In genomic region chr16:68732068-68732680, GRCh38 we compare ENCODE assay signal across 9 cellular contexts. TPM values are rescaled to one million over a fixed set of nuclear protein-coding genes. Genes with fewer than 3 reads are reported as not detected.
DNase-seq lines count a peak whose midpoint lies in the region; ATAC-seq, FAIRE-seq and TF ChIP-seq lines count a peak whose summit lies in the region.
"Had no signal": no experiment of that assay in that cellular context is flagged by ENCODE, and none has a peak within 500 bp of the region (broad histone marks: within the 10 kb centered on the region; RNA-seq: fewer than 3 reads in every experiment).

No MANE protein-coding gene starts in this region.

- no peak overlapping the region for H3K4me3 Mint-ChIP-seq in nephron progenitor cell

- CTCF ChIA-PET in A549 (lab: Yijun Ruan, JAX) (interaction anchor here (0.8 to 0.9 kb wide), 2 partner anchors 25 to 203 kb away, joined by 3 read pairs; no protein-coding TSS in a partner anchor), SK-N-SH (lab: Yijun Ruan, JAX) (no interaction called here)

- DNase-seq in A549 (ENCODE audit: low read depth in 1 of 2, low spot score in 1 of 2) (peak; percentile 64 to 68), HTR-8/SVneo (ENCODE audit: insufficient read length, low spot score) (peak; percentile 75), SK-N-SH (peak; percentile 61), kidney tubule cell (ENCODE audit: low spot score) (peak; percentile 79), nephron progenitor cell (no peak), AG20443 (ENCODE audit: low spot score) (no peak), cerebellar cortex (ENCODE audit: low spot score) (no peak), hippocampal formation (lab: John Stamatoyannopoulos, UW) (no peak)

- no peak for TF ChIP-seq EP300 in A549 (IDR thresholded peaks at IDR 0.05)
- TF ChIP-seq EP300 in SK-N-SH (IDR thresholded peaks at IDR 0.05; ENCODE audit: borderline replicate concordance in 1 of 2, low read depth in 1 of 2, low read length in 1 of 2): no peak

- peaks cover 9% of the 10 kb centered on the region; the same call in 1 of the 2 replicates for H3K27me3 ChIP-seq in SK-N-SH (ENCODE audit: insufficient read depth)

- H3K9me2 ChIP-seq in SK-N-SH: no peaks in the 10 kb centered on the region

- POLR2A ChIA-PET in A549 (lab: Yijun Ruan, JAX) (no interaction called here), SK-N-SH (lab: Yijun Ruan, JAX) (no interaction called here)

- H3K27ac ChIP-seq in A549 (peak overlapping the region; percentile 52 to 81), SK-N-SH (ENCODE audit: low read depth in 2 of 2, low read length in 1 of 2) (no peak overlapping the region)
- H3K27ac ChIP-seq: ascending aorta had no signal

- no peaks in the 10 kb centered on the region for H3F3A ChIP-seq in SK-N-SH (replicated peaks; ENCODE audit: insufficient read depth)

- H3K9me3 ChIP-seq in A549 (no peaks in the 10 kb centered on the region), SK-N-SH (no peaks in the 10 kb centered on the region)
- H3K9me3 ChIP-seq: ascending aorta had no signal

- no peaks in the 10 kb centered on the region for H4K20me1 ChIP-seq in SK-N-SH (ENCODE audit: insufficient read depth)

- no peaks in the 10 kb centered on the region for H3K36me3 ChIP-seq in SK-N-SH (replicated peaks in 1 of 2; ENCODE audit: control insufficient read depth in 1 of 2, insufficient read depth in 2 of 2, low read length in 1 of 2)
- H3K36me3 ChIP-seq: ascending aorta had no signal

- H3K4me1 Mint-ChIP-seq in nephron progenitor cell: peaks cover 9% of the 10 kb centered on the region

- H3K4me2 ChIP-seq in A549: peak overlapping the region; percentile 50
- no peak overlapping the region for H3K4me2 ChIP-seq in SK-N-SH

- no peak overlapping the region for H2AFZ ChIP-seq in SK-N-SH (ENCODE audit: low read depth)

- no peak overlapping the region for H3K9ac ChIP-seq in SK-N-SH

- H3K4me3 ChIP-seq in A549 (no peak overlapping the region), SK-N-SH (ENCODE audit: low read depth in 2 of 2, low read length in 1 of 2) (no peak overlapping the region)
- H3K4me3 ChIP-seq: ascending aorta had no signal

- peak; percentile 84 to 91 for ATAC-seq in A549

- H3K27me3 Mint-ChIP-seq in nephron progenitor cell (ENCODE audit: low read depth, poor library complexity): peaks cover 30% of the 10 kb centered on the region

- no peak for TF ChIP-seq POLR2A in A549 (IDR thresholded peaks at IDR 0.05; ENCODE audit: low read length)

- H3K36me3 Mint-ChIP-seq in nephron progenitor cell (ENCODE audit: low read depth): no peaks in the 10 kb centered on the region

- H3K27ac Mint-ChIP-seq in nephron progenitor cell: no peak overlapping the region

- TF ChIP-seq RAD21 in A549 (conservative IDR thresholded peaks at IDR 0.05 in 1 of 2, IDR thresholded peaks at IDR 0.05 in 1 of 2) (no peak), SK-N-SH (IDR thresholded peaks at IDR 0.05; ENCODE audit: low read length) (no peak)

- no peak for TF ChIP-seq CTCF in A549 (IDR thresholded peaks at IDR 0.05)
- TF ChIP-seq CTCF in SK-N-SH (IDR thresholded peaks at IDR 0.05): no peak
- TF ChIP-seq CTCF in nephron progenitor cell (IDR thresholded peaks at IDR 0.05): no peak

- no peaks in the 10 kb centered on the region for H3K9me3 Mint-ChIP-seq in nephron progenitor cell

- no peak for FAIRE-seq in A549 (lab: Jason Lieb, UNC)
- FAIRE-seq in HTR-8/SVneo (lab: Jason Lieb, UNC): no peak

- WGBS in A549 (ENCODE audit: missing lambda C conversion rate): 18% methylated on average over 8 of the region's 8 CpGs
- WGBS in SK-N-SH (ENCODE audit: low lambda C conversion rate): 30% methylated on average over 7 of the region's 8 CpGs

- H3K4me1 ChIP-seq in A549 (peaks cover 18% of the 10 kb centered on the region), SK-N-SH (ENCODE audit: control insufficient read depth in 1 of 2, insufficient read depth in 2 of 2, low read depth in 1 of 2, low read length in 1 of 2) (peaks cover 0 to 2% of the 10 kb centered on the region in 2 experiments; a peak in 1 of 4 replicates)

- H3K79me2 ChIP-seq in SK-N-SH (ENCODE audit: insufficient read depth): no peaks in the 10 kb centered on the region

TF ChIP-seq in A549, 52 proteins besides CTCF, POLR2A, EP300 and RAD21 (continues in another document):
- TF ChIP-seq NPAS2 (CRISPR knock-in tag; IDR thresholded peaks at IDR 0.05; ENCODE audit: borderline replicate concordance) (no peak), FOSB (CRISPR knock-in tag; IDR thresholded peaks at IDR 0.05) (no peak), FOSL2 (IDR thresholded peaks at IDR 0.05) (no peak), FOSL2 (CRISPR knock-in tag; IDR thresholded peaks at IDR 0.05) (no peak), PBX3 (IDR thresholded peaks at IDR 0.05) (no peak), HMGXB4 (CRISPR knock-in tag; IDR thresholded peaks at IDR 0.05; ENCODE audit: borderline replicate concordance) (no peak), HOXA7 (CRISPR knock-in tag; IDR thresholded peaks at IDR 0.05) (no peak), ESRRA (IDR thresholded peaks at IDR 0.05; ENCODE audit: borderline replicate concordance, low read length) (no peak), EHMT2 (IDR thresholded peaks at IDR 0.05; ENCODE audit: low read depth) (no peak), JUNB (IDR thresholded peaks at IDR 0.05) (no peak)

TF ChIP-seq in SK-N-SH, 30 proteins besides CTCF, POLR2A, EP300 and RAD21:
- no peak for TF ChIP-seq FOSL2 (IDR thresholded peaks at IDR 0.05; ENCODE audit: borderline replicate concordance, low read depth)
- TF ChIP-seq JUND (IDR thresholded peaks at IDR 0.05): no peak
- no peak for TF ChIP-seq MEF2A (IDR thresholded peaks at IDR 0.05; ENCODE audit: borderline replicate concordance, low read depth)
- TF ChIP-seq YY1 (IDR thresholded peaks at IDR 0.05; ENCODE audit: low read depth): no peak
- TF ChIP-seq MAX (IDR thresholded peaks at IDR 0.05; ENCODE audit: low read depth): no peak
- TF ChIP-seq TEAD4 (IDR thresholded peaks at IDR 0.05; ENCODE audit: borderline replicate concordance, insufficient read depth): no peak
- no peak for TF ChIP-seq NFIC (IDR thresholded peaks at IDR 0.05; ENCODE audit: borderline replicate concordance)
- no peak for TF ChIP-seq REST (IDR thresholded peaks at IDR 0.05; ENCODE audit: low read depth, low read length)
- no peak for TF ChIP-seq USF1 (IDR thresholded peaks at IDR 0.05; ENCODE audit: borderline replicate concordance, low read depth)
- no peak for TF ChIP-seq FOXM1 (IDR thresholded peaks at IDR 0.05; ENCODE audit: low read depth)
- no peak for TF ChIP-seq CHD2 (IDR thresholded peaks at IDR 0.05; ENCODE audit: low read length, partially characterized antibody)
- no peak for TF ChIP-seq RFX5 (IDR thresholded peaks at IDR 0.05; ENCODE audit: low read length)
- no peak for TF ChIP-seq PBX3 (IDR thresholded peaks at IDR 0.05)
- no peak for TF ChIP-seq GABPA (IDR thresholded peaks at IDR 0.05; ENCODE audit: low read depth)

RNA-seq across cellular contexts. Expression of gene CDH1, which starts 4.9 kb away (rescaled TPM):
- polyA plus RNA-seq in A549 (2011; rRNA removed) (24.5 and 33.0 TPM in 2 replicates), A549 (2017; fragmentation: RNase III; extraction: RNeasy Plus Mini Kit Qiagen cat#74134 plus additional on column Dnase treatment) (5.9 to 7.2 TPM (median 6.0 TPM) in 3 replicates), SK-N-SH (2012; rRNA removed) (not detected in 2 replicates)
- 2.4 and 3.8 TPM in 2 replicates for polyA plus RNA-seq in A549 (2012; cell fraction: cytosol; rRNA removed)
- 5.0 and 7.5 TPM in 2 replicates for polyA plus RNA-seq in A549 (2012; cell fraction: nucleus; rRNA removed)
- 47.7 and 53.3 TPM in 2 replicates for polyA minus RNA-seq in A549 (2011; rRNA and poly(A)+ RNA removed)
- 0.01 TPM in 1 of 2 replicates, not detected in the other for polyA plus RNA-seq in SK-N-SH (2012; cell fraction: cytosol; rRNA removed)
- polyA plus RNA-seq in SK-N-SH (2012; cell fraction: nucleus; rRNA removed): not detected in 2 replicates

Comparison
In these comparisons a context has a peak if more than half of its experiments do, and no peak if none do; other contexts are left out.
1. DNase-seq: peak in A549 (2 of 2), HTR-8/SVneo (single experiment), SK-N-SH (single experiment) and kidney tubule cell (single experiment); none in nephron progenitor cell (single experiment), AG20443 (single experiment), cerebellar cortex (single experiment) and hippocampal formation (0 of 2).
2. H3K27ac ChIP-seq: peak in A549 (2 of 2); none in SK-N-SH (0 of 2).